12 cellular contexts compared by ENCODE assay signal in genomic region chr19:5959260-5960004, GRCh38. TPM values are rescaled to one million over a fixed set of nuclear protein-coding genes. Genes with fewer than 3 reads are reported as not detected.
DNase-seq lines count a peak whose midpoint lies in the region; ATAC-seq, FAIRE-seq and TF ChIP-seq lines count a peak whose summit lies in the region.
"Had no signal": no experiment of that assay in that cellular context is flagged by ENCODE, and none has a peak within 500 bp of the region (broad histone marks: within the 10 kb centered on the region; RNA-seq: fewer than 3 reads in every experiment).

No MANE protein-coding gene starts in this region.

- peaks cover 40% of the 10 kb centered on the region for H3K4me1 ChIP-seq in right cardiac atrium (ENCODE audit: control insufficient read depth, insufficient read depth, low read length)

- no peaks in the 10 kb centered on the region for H3K27me3 ChIP-seq in right cardiac atrium (ENCODE audit: control insufficient read depth, insufficient read depth)

- TF ChIP-seq CTCF in VCaP (conservative IDR thresholded peaks at IDR 0.05): no peak

- H3K9me3 Mint-ChIP-seq in activated CD4-positive, alpha-beta T cell treated with anti-CD3 and anti-CD28 coated beads, Interleukin-2, amount 10 ng/mL, durations not matched to agents 24 days and 14 days: no peaks in the 10 kb centered on the region
- H3K9me3 Mint-ChIP-seq in stimulated activated effector memory CD8-positive, alpha-beta T cell treated with anti-CD3 and anti-CD28 coated beads, Interleukin-12 subunit alpha, Interleukin-12 subunit beta, amount 100 ng/mL, for 72 hours: no peaks in the 10 kb centered on the region

- H3K27ac ChIP-seq in VCaP: peak overlapping the region; percentile 87; the same call in 1 of the 2 replicates
- peak overlapping the region; percentile 71 for H3K27ac ChIP-seq in right cardiac atrium (ENCODE audit: low read length)
- H3K27ac ChIP-seq: A549 had no signal

- no peak for ATAC-seq in right cardiac atrium
- ATAC-seq in stimulated activated effector memory CD8-positive, alpha-beta T cell treated with anti-CD3 and anti-CD28 coated beads, Interleukin-12 subunit alpha, Interleukin-12 subunit beta, amount 100 ng/mL, for 72 hours: no peak
- ATAC-seq: A549 had no signal

- H3K4me3 Mint-ChIP-seq in activated CD4-positive, alpha-beta T cell treated with anti-CD3 and anti-CD28 coated beads, Interleukin-2, amount 10 ng/mL, durations not matched to agents 24 days and 14 days: no peak overlapping the region
- H3K4me3 Mint-ChIP-seq in stimulated activated effector memory CD8-positive, alpha-beta T cell treated with anti-CD3 and anti-CD28 coated beads, Interleukin-12 subunit alpha, Interleukin-12 subunit beta, amount 100 ng/mL, for 72 hours: no peak overlapping the region

- FAIRE-seq in HTR-8/SVneo (lab: Jason Lieb, UNC): no peak
- FAIRE-seq: A549, endometrium had no signal

- no peaks in the 10 kb centered on the region for H3K27me3 Mint-ChIP-seq in activated CD4-positive, alpha-beta T cell treated with anti-CD3 and anti-CD28 coated beads, Interleukin-2, amount 10 ng/mL, durations not matched to agents 24 days and 14 days

- peaks cover 64% of the 10 kb centered on the region for H3K4me1 Mint-ChIP-seq in activated CD4-positive, alpha-beta T cell treated with anti-CD3 and anti-CD28 coated beads, Interleukin-2, amount 10 ng/mL, durations not matched to agents 24 days and 14 days
- peaks cover 73% of the 10 kb centered on the region for H3K4me1 Mint-ChIP-seq in stimulated activated effector memory CD8-positive, alpha-beta T cell treated with anti-CD3 and anti-CD28 coated beads, Interleukin-12 subunit alpha, Interleukin-12 subunit beta, amount 100 ng/mL, for 72 hours

- no peaks in the 10 kb centered on the region for H3K9me3 ChIP-seq in right cardiac atrium (ENCODE audit: control insufficient read depth, low read length)
- H3K9me3 ChIP-seq: A549 had no signal

- H3K4me3 ChIP-seq in right cardiac atrium (ENCODE audit: low read length): no peak overlapping the region
- H3K4me3 ChIP-seq: A549 had no signal

- peaks cover 9% of the 10 kb centered on the region for H3K36me3 Mint-ChIP-seq in activated CD4-positive, alpha-beta T cell treated with anti-CD3 and anti-CD28 coated beads, Interleukin-2, amount 10 ng/mL, durations not matched to agents 24 days and 14 days (ENCODE audit: low read depth)
- peaks cover 9% of the 10 kb centered on the region for H3K36me3 Mint-ChIP-seq in stimulated activated effector memory CD8-positive, alpha-beta T cell treated with anti-CD3 and anti-CD28 coated beads, Interleukin-12 subunit alpha, Interleukin-12 subunit beta, amount 100 ng/mL, for 72 hours

- no peak for DNase-seq in activated CD4-positive, alpha-beta T cell treated with anti-CD3 and anti-CD28 coated beads, Interleukin-2, amount 10 ng/mL, durations not matched to agents 24 days and 14 days
- DNase-seq in activated CD4-positive, alpha-beta T cell treated with anti-CD3 and anti-CD28 coated beads for 1 hour: no peak
- peak in 2 of 3 donors; percentile 29 to 35 for DNase-seq in right cardiac atrium
- no peak for DNase-seq in stimulated activated effector memory CD8-positive, alpha-beta T cell treated with anti-CD3 and anti-CD28 coated beads, Interleukin-12 subunit alpha, Interleukin-12 subunit beta, amount 100 ng/mL, for 72 hours (ENCODE audit: low spot score in 2 of 2)
- DNase-seq in HTR-8/SVneo (ENCODE audit: insufficient read length, low spot score): no peak
- DNase-seq in NCI-H510A treated with DMSO at 0.1 percent for 48 hours (lab: John Stamatoyannopoulos, UW): no peak
- DNase-seq in effector CD8-positive, alpha-beta T cell (lab: John Stamatoyannopoulos, UW): no peak
- DNase-seq: activated CD4-positive, alpha-beta T cell treated with anti-CD3 and anti-CD28 coated beads, Interleukin-2, amount 50 U/mL, for 4 hours; Karpas-422 had no signal

- WGBS in right cardiac atrium: 79% methylated on average over 14 of the region's 14 CpGs

- peak overlapping the region; percentile 32 for H3K27ac Mint-ChIP-seq in activated CD4-positive, alpha-beta T cell treated with anti-CD3 and anti-CD28 coated beads, Interleukin-2, amount 10 ng/mL, durations not matched to agents 24 days and 14 days
- H3K27ac Mint-ChIP-seq in stimulated activated effector memory CD8-positive, alpha-beta T cell treated with anti-CD3 and anti-CD28 coated beads, Interleukin-12 subunit alpha, Interleukin-12 subunit beta, amount 100 ng/mL, for 72 hours: peak overlapping the region; percentile 90

- intact Hi-C loops in activated CD4-positive, alpha-beta T cell treated with anti-CD3 and anti-CD28 coated beads, Interleukin-2, amount 10 ng/mL, durations not matched to agents 24 days and 14 days (cut with micrococcal nuclease): loop anchor here (10.0 kb wide), 1 partner anchor 135 kb away; no protein-coding TSS in a partner anchor
- intact Hi-C loops in right cardiac atrium (cut with DNase I): loop anchor here in 1 of 4 donors (10.0 kb wide), 1 partner anchor 55 kb away; the partner anchor contains the start of genes NDUFA11 and VMAC

RNA-seq across cellular contexts. Expression of gene RANBP3, which starts 18.5 kb away (rescaled TPM):
- 105 and 114 TPM in 2 replicates for total RNA-seq in activated CD4-positive, alpha-beta T cell treated with anti-CD3 and anti-CD28 coated beads, Interleukin-2, amount 10 ng/mL, durations not matched to agents 24 days and 14 days
- 10 to 100 TPM; 54.8 to 73.8 (median 67.7) TPM for total RNA-seq in right cardiac atrium
- polyA plus RNA-seq in right cardiac atrium: 49.6 TPM

RNA-seq across cellular contexts. Expression of gene CAPS, which starts 45.4 kb away (rescaled TPM):
- total RNA-seq in activated CD4-positive, alpha-beta T cell treated with anti-CD3 and anti-CD28 coated beads, Interleukin-2, amount 10 ng/mL, durations not matched to agents 24 days and 14 days: 4.0 and 4.1 TPM in 2 replicates
- 10 to 100 TPM in 2 of 4 donors, 1 to 10 TPM in 2; 8.9 to 14.2 (median 9.9) TPM for total RNA-seq in right cardiac atrium
- 7.1 TPM for polyA plus RNA-seq in right cardiac atrium

RNA-seq across cellular contexts. Expression of gene VMAC, which starts 54.8 kb away (rescaled TPM):
- total RNA-seq in activated CD4-positive, alpha-beta T cell treated with anti-CD3 and anti-CD28 coated beads, Interleukin-2, amount 10 ng/mL, durations not matched to agents 24 days and 14 days: 2.7 and 3.2 TPM in 2 replicates
- total RNA-seq in right cardiac atrium: 1 to 10 TPM; 1.9 to 5.8 (median 3.8) TPM
- polyA plus RNA-seq in right cardiac atrium: 3.6 TPM

RNA-seq across cellular contexts. Expression of gene NDUFA11, which starts 55.8 kb away (rescaled TPM):
- 237 and 251 TPM in 2 replicates for total RNA-seq in activated CD4-positive, alpha-beta T cell treated with anti-CD3 and anti-CD28 coated beads, Interleukin-2, amount 10 ng/mL, durations not matched to agents 24 days and 14 days
- total RNA-seq in right cardiac atrium: 100 to 1,000 TPM; 515 to 756 (median 624) TPM
- 1,214 TPM for polyA plus RNA-seq in right cardiac atrium

Comparison
In these comparisons a context has a peak if more than half of its experiments do, and no peak if none do; other contexts are left out.
1. DNase-seq: peak in right cardiac atrium (2 of 3); none in activated CD4-positive, alpha-beta T cell treated with anti-CD3 and anti-CD28 coated beads, Interleukin-2, amount 10 ng/mL, durations not matched to agents 24 days and 14 days (single experiment), activated CD4-positive, alpha-beta T cell treated with anti-CD3 and anti-CD28 coated beads for 1 hour (single experiment), stimulated activated effector memory CD8-positive, alpha-beta T cell treated with anti-CD3 and anti-CD28 coated beads, Interleukin-12 subunit alpha, Interleukin-12 subunit beta, amount 100 ng/mL, for 72 hours (0 of 2), HTR-8/SVneo (single experiment), NCI-H510A treated with DMSO at 0.1 percent for 48 hours (single experiment) and effector CD8-positive, alpha-beta T cell (single experiment).